ENCODE assay signal across 8 cellular contexts in genomic region chr4:177441061-177441802, GRCh38. TPM values are rescaled to one million over a fixed set of nuclear protein-coding genes. Genes with fewer than 3 reads are reported as not detected.
DNase-seq lines count a peak whose midpoint lies in the region; ATAC-seq and TF ChIP-seq lines count a peak whose summit lies in the region.

No MANE protein-coding gene starts in this region.

- ATAC-seq in GM18873 (IDR thresholded peaks at IDR 0.05; ENCODE audit: low FRiP score, unreplicated experiment) (peak; percentile 40), HG03108 (IDR thresholded peaks at IDR 0.05; ENCODE audit: unreplicated experiment) (peak; percentile 23), upper lobe of right lung (peak; percentile 42)

- TF ChIP-seq CTCF in choroid plexus epithelial cell (conservative IDR thresholded peaks at IDR 0.05; ENCODE audit: low read depth, low read length): peak; percentile 16
- peak; percentile 21 for TF ChIP-seq CTCF in upper lobe of right lung (IDR thresholded peaks at IDR 0.05)

- H3K36me3 ChIP-seq in mesodermal cell (ENCODE audit: control insufficient read depth, insufficient read depth, low read length): no peaks in the 10 kb centered on the region
- H3K36me3 ChIP-seq in upper lobe of right lung: peaks cover 30% of the 10 kb centered on the region

- H3K27ac ChIP-seq in mesodermal cell (ENCODE audit: low read depth, low read length, severe bottlenecking) (peak overlapping the region; percentile 94), upper lobe of right lung (peak overlapping the region; percentile 94)

- intact Hi-C loops in upper lobe of right lung (cut with DNase I): no loop called here

- peak overlapping the region; percentile 93 for H3K4me3 ChIP-seq in choroid plexus epithelial cell (ENCODE audit: low read depth, low read length)
- peak overlapping the region; percentile 41 for H3K4me3 ChIP-seq in mesodermal cell (ENCODE audit: extremely low read depth, insufficient read depth, low read length, poor library complexity, severe bottlenecking)
- peak overlapping the region; percentile 80 for H3K4me3 ChIP-seq in upper lobe of right lung

- no peaks in the 10 kb centered on the region for H3K9me3 ChIP-seq in mesodermal cell (ENCODE audit: control insufficient read depth, low read length)
- H3K9me3 ChIP-seq in upper lobe of right lung: no peaks in the 10 kb centered on the region

- peak; percentile 52 for DNase-seq in CMK (ENCODE audit: low read depth)
- peak; percentile 28 for DNase-seq in choroid plexus epithelial cell (ENCODE audit: low read depth)
- no peak for DNase-seq in upper lobe of right lung
- DNase-seq in kidney glomerular epithelial cell (lab: John Stamatoyannopoulos, UW): no peak

- H3K27me3 ChIP-seq in upper lobe of right lung: no peaks in the 10 kb centered on the region

- 64 to 70% methylated on average over 10 to 12 of the region's 12 CpGs for WGBS in mesodermal cell (ENCODE audit: insufficient coverage in 2 of 2), 2 experiments

- 0 out of 2 replicates have a peak, but pooled peaks have one; percentile 37 for TF ChIP-seq POLR2A in Raji (IDR thresholded peaks at IDR 0.05; ENCODE audit: insufficient read depth, low read depth, low read length)

- H3K4me1 ChIP-seq in mesodermal cell (ENCODE audit: control insufficient read depth, insufficient read depth, low read length, poor library complexity, severe bottlenecking): no peaks in the 10 kb centered on the region
- peaks cover 8% of the 10 kb centered on the region for H3K4me1 ChIP-seq in upper lobe of right lung

RNA-seq across cellular contexts. Expression of gene AGA, which starts 1.0 kb away (rescaled TPM):
- polyA plus RNA-seq in mesodermal cell (2013, experiment 1 of 2): 6.2 TPM
- polyA plus RNA-seq in mesodermal cell (2013, experiment 2 of 2): 5.9 TPM
- total RNA-seq in upper lobe of right lung: 30.2 TPM

Comparison
In these comparisons a context has a peak if more than half of its experiments do, and no peak if none do; other contexts are left out.
1. DNase-seq: peak in CMK (single experiment) and choroid plexus epithelial cell (single experiment); none in upper lobe of right lung (single experiment) and kidney glomerular epithelial cell (single experiment).
2. H3K4me3 ChIP-seq: peak in every context shown above with its lines; median percentile 93 in choroid plexus epithelial cell; 80 in upper lobe of right lung; 41 in mesodermal cell.
3. Peak in every context shown above with its lines, with median percentiles within 50 percentile points of each other: ATAC-seq.